Comparison of ENCODE assay signal across 9 cellular contexts in genomic region chr1:16441312-16441641, GRCh38. TPM values are rescaled to one million over a fixed set of nuclear protein-coding genes. Genes with fewer than 3 reads are reported as not detected.
DNase-seq lines count a peak whose midpoint lies in the region; ATAC-seq and TF ChIP-seq lines count a peak whose summit lies in the region.
"Had no signal": no experiment of that assay in that cellular context is flagged by ENCODE, and none has a peak within 500 bp of the region (broad histone marks: within the 10 kb centered on the region; RNA-seq: fewer than 3 reads in every experiment).

No MANE protein-coding gene starts in this region.

- peak; percentile 13 to 20 for ATAC-seq in activated T-cell treated with anti-CD3 and anti-CD28 coated beads, Interleukin-2, amount 50 U/mL, for 4 hours
- ATAC-seq in left ventricle myocardium superior (peak; percentile 4), GM19035 (IDR thresholded peaks at IDR 0.05; ENCODE audit: unreplicated experiment) (no peak)

- peaks cover 12% of the 10 kb centered on the region for H3K36me3 Mint-ChIP-seq in activated T-cell treated with anti-CD3 and anti-CD28 coated beads, Interleukin-2, amount 50 U/mL, for 4 hours (ENCODE audit: insufficient read depth)

- H3K4me3 ChIP-seq in WI38 (ENCODE audit: low read depth, low read length), result peak overlapping the region; percentile 99
- peak overlapping the region; percentile 96 to 100 (median 100) for H3K4me3 ChIP-seq in skeletal muscle tissue (ENCODE audit: low read length in 3 of 3)

- no peaks in the 10 kb centered on the region for H3K27me3 ChIP-seq in skeletal muscle tissue (ENCODE audit: control insufficient read depth in 3 of 3, insufficient read depth in 3 of 3, low read length in 3 of 3)

- H3K9me3 ChIP-seq in skeletal muscle tissue (ENCODE audit: control insufficient read depth in 3 of 3, low read length in 3 of 3), result no peaks in the 10 kb centered on the region

- intact Hi-C loops in left ventricle myocardium superior (cut with micrococcal nuclease), result no loop called here

- H3K9me3 Mint-ChIP-seq in activated T-cell treated with anti-CD3 and anti-CD28 coated beads, Interleukin-2, amount 50 U/mL, for 4 hours, result no peaks in the 10 kb centered on the region

- H3K4me3 Mint-ChIP-seq in activated T-cell treated with anti-CD3 and anti-CD28 coated beads, Interleukin-2, amount 50 U/mL, for 4 hours, result peak overlapping the region; percentile 93

- no peak for TF ChIP-seq CTCF in WI38 (IDR thresholded peaks at IDR 0.05; ENCODE audit: low read depth, low read length)

- H3K4me1 Mint-ChIP-seq in activated T-cell treated with anti-CD3 and anti-CD28 coated beads, Interleukin-2, amount 50 U/mL, for 4 hours (ENCODE audit: low read depth), result peaks cover 38% of the 10 kb centered on the region

- H3K27me3 Mint-ChIP-seq in activated T-cell treated with anti-CD3 and anti-CD28 coated beads, Interleukin-2, amount 50 U/mL, for 4 hours (ENCODE audit: low read depth), result no peaks in the 10 kb centered on the region

- H3K27ac ChIP-seq in skeletal muscle tissue (ENCODE audit: low read depth, low read length), result peak overlapping the region; percentile 82

- H3K36me3 ChIP-seq in skeletal muscle tissue (ENCODE audit: control insufficient read depth in 3 of 3, insufficient read depth in 3 of 3, low read length in 3 of 3), result peaks cover 17 to 25% (median 19%) of the 10 kb centered on the region in 3 donors

- peak overlapping the region; percentile 88 to 98 (median 95) for H3K9ac ChIP-seq in skeletal muscle tissue (ENCODE audit: low read depth in 1 of 3, low read length in 3 of 3)

- DNase-seq in activated T-cell treated with anti-CD3 and anti-CD28 coated beads, Interleukin-2, amount 50 U/mL, for 4 hours, result no peak
- no peak for DNase-seq in activated T-cell treated with anti-CD3 and anti-CD28 coated beads for 4 hours
- DNase-seq in left ventricle myocardium superior, result no peak
- no peak for DNase-seq in NCI-H2196 treated with DMSO at 0.1 percent for 48 hours (lab: John Stamatoyannopoulos, UW; ENCODE audit: unreplicated experiment)
- no peak for DNase-seq in NCI-H82 treated with DMSO at 0.1 percent for 48 hours (lab: John Stamatoyannopoulos, UW; ENCODE audit: unreplicated experiment)

- peaks cover 17 to 33% (median 20%) of the 10 kb centered on the region in 3 donors for H3K4me1 ChIP-seq in skeletal muscle tissue (ENCODE audit: control insufficient read depth in 3 of 3, insufficient read depth in 3 of 3, low read length in 3 of 3)

RNA-seq across cellular contexts. Expression of gene NECAP2, which starts 0.8 kb away (rescaled TPM):
- 10 to 100 TPM; 63.5 to 71.6 (median 64.8) TPM for total RNA-seq in activated T-cell treated with anti-CD3 and anti-CD28 coated beads, Interleukin-2, amount 50 U/mL, for 4 hours
- total RNA-seq in left ventricle myocardium superior, result 13.7 TPM
- total RNA-seq in skeletal muscle tissue, result 40.2 TPM

RNA-seq across cellular contexts. Expression of gene SPATA21, which starts 4.1 kb away (rescaled TPM):
- total RNA-seq in activated T-cell treated with anti-CD3 and anti-CD28 coated beads, Interleukin-2, amount 50 U/mL, for 4 hours, result not detected
- not detected for total RNA-seq in left ventricle myocardium superior
- total RNA-seq in skeletal muscle tissue, result not detected
- total RNA-seq: dermis microvascular lymphatic vessel endothelial cell had no signal
